25 cellular contexts compared by ENCODE assay signal in genomic region chr12:93352321-93352720, GRCh38. TPM values are rescaled to one million over a fixed set of nuclear protein-coding genes. Genes with fewer than 3 reads are reported as not detected.
DNase-seq lines count a peak whose midpoint lies in the region; ATAC-seq and TF ChIP-seq lines count a peak whose summit lies in the region.
"Had no signal": no experiment of that assay in that cellular context is flagged by ENCODE, and none has a peak within 500 bp of the region (broad histone marks: within the 10 kb centered on the region; RNA-seq: fewer than 3 reads in every experiment).

No MANE protein-coding gene starts in this region.

- POLR2A ChIA-PET in HEK293 (lab: Yijun Ruan, JAX): no interaction called here

- H3K9me3 ChIP-seq in HEK293 (ENCODE audit: control insufficient read depth, insufficient read depth, low read depth, low read length) (no peaks in the 10 kb centered on the region), WERI-Rb-1 (ENCODE audit: severe bottlenecking) (no peaks in the 10 kb centered on the region), neuronal stem cell (replicated peaks in 1 of 2; ENCODE audit: control insufficient read depth in 2 of 2, insufficient read depth in 1 of 2, low read depth in 1 of 2, low read length in 2 of 2) (no peaks in the 10 kb centered on the region), right atrium auricular region (no peaks in the 10 kb centered on the region)
- H3K9me3 ChIP-seq: A549; BE2C; BLaER1 treated with 17β-estradiol and CSF1 and Interleukin-3, amounts not matched to agents 10 nM and 100 nM had no signal

- no peaks in the 10 kb centered on the region for H3K36me3 Mint-ChIP-seq in type B pancreatic cell
- H3K36me3 Mint-ChIP-seq: CD14-positive monocyte; CD8-positive, alpha-beta memory T cell had no signal

- H3K14ac ChIP-seq in neuronal stem cell (ENCODE audit: low read length): no peak overlapping the region

- H3K4me3 ChIP-seq in HEK293 (ENCODE audit: low read depth, low read length) (no peak overlapping the region), WERI-Rb-1 (ENCODE audit: low read depth, low read length) (no peak overlapping the region), neuronal stem cell (ENCODE audit: low read length in 2 of 2) (no peak overlapping the region), right atrium auricular region (no peak overlapping the region)
- H3K4me3 ChIP-seq: A549; BLaER1 treated with 17β-estradiol and CSF1 and Interleukin-3, amounts not matched to agents 10 nM and 100 nM; GM12878; GM23248 had no signal

- peak overlapping the region; percentile 29 for H3K18ac ChIP-seq in neuronal stem cell (ENCODE audit: low read length)

- H3K36me3 ChIP-seq in HEK293 (ENCODE audit: control insufficient read depth in 2 of 2, insufficient read depth in 1 of 2, low read length in 2 of 2) (no peaks in the 10 kb centered on the region), WERI-Rb-1 (no peaks in the 10 kb centered on the region), neuronal stem cell (replicated peaks in 1 of 2; ENCODE audit: control insufficient read depth in 2 of 2, insufficient read depth in 2 of 2, low read length in 2 of 2) (no peaks in the 10 kb centered on the region), right atrium auricular region (no peaks in the 10 kb centered on the region)
- H3K36me3 ChIP-seq: BE2C; BLaER1 treated with 17β-estradiol and CSF1 and Interleukin-3, amounts not matched to agents 10 nM and 100 nM had no signal

- no peak overlapping the region for H4K8ac ChIP-seq in neuronal stem cell (ENCODE audit: low read depth, low read length)

- H3K4ac ChIP-seq in neuronal stem cell (ENCODE audit: low read length): no peak overlapping the region

- H2BK15ac ChIP-seq in neuronal stem cell (ENCODE audit: low read length): no peak overlapping the region

- no peak overlapping the region for H3K27ac ChIP-seq in HEK293 (ENCODE audit: extremely low read depth, low read depth, low read length)
- H3K27ac ChIP-seq in WERI-Rb-1: peak overlapping the region; percentile 76
- no peak overlapping the region for H3K27ac ChIP-seq in neuronal stem cell (replicated peaks; ENCODE audit: low read length)
- H3K27ac ChIP-seq in right atrium auricular region: no peak overlapping the region
- H3K27ac ChIP-seq: A549; BLaER1 treated with 17β-estradiol and CSF1 and Interleukin-3, amounts not matched to agents 10 nM and 100 nM; GM23248 had no signal

- no peak overlapping the region for H3K4me2 ChIP-seq in neuronal stem cell (ENCODE audit: insufficient read depth, low read length, poor library complexity, severe bottlenecking)
- H3K4me2 ChIP-seq: A549; BLaER1 treated with 17β-estradiol and CSF1 and Interleukin-3, amounts not matched to agents 10 nM and 100 nM had no signal

- no peaks in the 10 kb centered on the region for H3K27me3 ChIP-seq in WERI-Rb-1 (ENCODE audit: insufficient read depth, low read depth, severe bottlenecking)
- no peaks in the 10 kb centered on the region for H3K27me3 ChIP-seq in neuronal stem cell (ENCODE audit: control insufficient read depth in 3 of 3, insufficient read depth in 3 of 3, low read depth in 1 of 3, low read length in 3 of 3)
- H3K27me3 ChIP-seq in right atrium auricular region: no peaks in the 10 kb centered on the region
- H3K27me3 ChIP-seq: BE2C; BLaER1 treated with 17β-estradiol and CSF1 and Interleukin-3, amounts not matched to agents 10 nM and 100 nM had no signal

- no peak for TF ChIP-seq CTCF in HEK293 (tag by site-specific recombination; IDR thresholded peaks at IDR 0.05)
- no peak for TF ChIP-seq CTCF in WERI-Rb-1 (IDR thresholded peaks at IDR 0.05; ENCODE audit: low read depth, low read length)
- TF ChIP-seq CTCF in type B pancreatic cell (conservative IDR thresholded peaks at IDR 0.05): no peak
- TF ChIP-seq CTCF in right atrium auricular region (IDR thresholded peaks at IDR 0.05): no peak

- no peak overlapping the region for H2BK5ac ChIP-seq in neuronal stem cell (ENCODE audit: low read length)

- ATAC-seq in GM21526 (IDR thresholded peaks at IDR 0.05; ENCODE audit: low FRiP score, unreplicated experiment): no peak
- ATAC-seq: A549, GM12878, HCT116 had no signal

- H3K27ac Mint-ChIP-seq in type B pancreatic cell: peak overlapping the region; percentile 66
- H3K27ac Mint-ChIP-seq: CD4-positive, alpha-beta T cell; HFFc6 had no signal

- H3K27me3 Mint-ChIP-seq in type B pancreatic cell: no peaks in the 10 kb centered on the region
- H3K27me3 Mint-ChIP-seq: CD4-positive, alpha-beta T cell had no signal

- no peak overlapping the region for H3K4me3 Mint-ChIP-seq in type B pancreatic cell
- H3K4me3 Mint-ChIP-seq: CD14-positive monocyte; CD4-positive, alpha-beta T cell; CD8-positive, alpha-beta memory T cell; HFFc6 had no signal

- no peak overlapping the region for H3K9ac ChIP-seq in neuronal stem cell (ENCODE audit: low read depth, low read length, poor library complexity)
- H3K9ac ChIP-seq: BLaER1 treated with 17β-estradiol and CSF1 and Interleukin-3, amounts not matched to agents 10 nM and 100 nM; GM23248 had no signal

- DNase-seq in WERI-Rb-1 (no peak), neuronal stem cell (ENCODE audit: low spot score) (no peak), type B pancreatic cell (ENCODE audit: extremely low spot score, unreplicated experiment) (no peak), superior temporal gyrus (ENCODE audit: extremely low spot score) (no peak), right atrium auricular region (ENCODE audit: low spot score) (no peak)
- DNase-seq: 8988T; ACHN; AML-193; BE2C; CD4-positive, alpha-beta T cell; CD8-positive, alpha-beta memory T cell; DMS 273 treated with DMSO at 0.1 percent for 48 hours; DMS79; EL; GDM1; GM23248; H7; HFFc6 had no signal

- no peaks in the 10 kb centered on the region for H3K4me1 Mint-ChIP-seq in type B pancreatic cell (ENCODE audit: unreplicated experiment)
- H3K4me1 Mint-ChIP-seq: CD14-positive monocyte; CD8-positive, alpha-beta memory T cell had no signal

- peak overlapping the region; percentile 23 for H3K23ac ChIP-seq in neuronal stem cell (ENCODE audit: low read depth, low read length, poor library complexity)

- no peaks in the 10 kb centered on the region for H3K9me3 Mint-ChIP-seq in type B pancreatic cell
- H3K9me3 Mint-ChIP-seq: CD4-positive, alpha-beta T cell; CD8-positive, alpha-beta memory T cell; HFFc6 had no signal

- no peak overlapping the region for H4K91ac ChIP-seq in neuronal stem cell (ENCODE audit: low read depth, low read length, poor library complexity)

- peak overlapping the region; percentile 66 for H2AK5ac ChIP-seq in neuronal stem cell (ENCODE audit: low read depth, low read length)

- CTCF ChIA-PET in HEK293 (lab: Yijun Ruan, JAX): no interaction called here

- no peak overlapping the region for H2AFZ ChIP-seq in neuronal stem cell (ENCODE audit: low read length)
- H2AFZ ChIP-seq: GM23248 had no signal

- no CpG with 5 or more reads among the region's 8 CpGs for WGBS in neuronal stem cell (ENCODE audit: extremely low coverage in 2 of 2, insufficient read length in 2 of 2, insufficient replicate concordance in 1 of 2), 2 donors

- no peak overlapping the region for H2BK120ac ChIP-seq in neuronal stem cell (ENCODE audit: low read depth, low read length)

- H3K4me1 ChIP-seq in HEK293 (ENCODE audit: control insufficient read depth, insufficient read depth, low read length) (no peaks in the 10 kb centered on the region), neuronal stem cell (ENCODE audit: control insufficient read depth in 2 of 2, insufficient read depth in 1 of 2, low read depth in 1 of 2, low read length in 2 of 2) (no peaks in the 10 kb centered on the region), right atrium auricular region (no peaks in the 10 kb centered on the region)
- H3K4me1 ChIP-seq: A549 had no signal

- H2BK12ac ChIP-seq in neuronal stem cell (ENCODE audit: low read length): no peak overlapping the region

- H3K79me1 ChIP-seq in neuronal stem cell (ENCODE audit: low read depth, low read length): no peaks in the 10 kb centered on the region

TF ChIP-seq in HEK293, 187 proteins besides CTCF, POLR2A, EP300 and RAD21:
- TF ChIP-seq ZNF561 (tag by site-specific recombination; IDR thresholded peaks at IDR 0.05; ENCODE audit: borderline replicate concordance) (no peak), EGR2 (tag by site-specific recombination; IDR thresholded peaks at IDR 0.05; ENCODE audit: low read depth) (peak; percentile 99), ZFHX2 (tag by site-specific recombination; conservative IDR thresholded peaks at IDR 0.05) (peak; percentile 99)

RNA-seq across cellular contexts. Expression of gene NUDT4, which starts 25.4 kb away (rescaled TPM):
- 42.1 TPM for polyA plus RNA-seq in neuronal stem cell (2013, experiment 1 of 2)
- 44.5 TPM for polyA plus RNA-seq in neuronal stem cell (2013, experiment 2 of 2)
- total RNA-seq in type B pancreatic cell (ENCODE audit: low replicate concordance): 89.8 and 172 TPM in 2 replicates
- total RNA-seq in right atrium auricular region: 100 to 1,000 TPM; 103 to 158 TPM
